Comparison of ENCODE assay signal across 14 cellular contexts in genomic region chr14:28308727-28309126, GRCh38.
DNase-seq lines count a peak whose midpoint lies in the region; ATAC-seq and TF ChIP-seq lines count a peak whose summit lies in the region.
"Had no signal": no experiment of that assay in that cellular context is flagged by ENCODE, and none has a peak within 500 bp of the region (broad histone marks: within the 10 kb centered on the region; RNA-seq: fewer than 3 reads in every experiment).

No MANE protein-coding gene starts in this region.

- H3K27ac ChIP-seq in angular gyrus (ENCODE audit: low read depth, low read length), result peak overlapping the region; percentile 92
- peak overlapping the region; percentile 56 for H3K27ac ChIP-seq in smooth muscle cell (ENCODE audit: low read depth)
- H3K27ac ChIP-seq: thyroid gland had no signal

- WGBS in smooth muscle cell (ENCODE audit: low lambda C conversion rate), result 25% methylated on average over 1 of the region's 1 CpG
- 73 to 74% methylated on average over 1 of the region's 1 CpG for WGBS in lower leg skin, 2 donors

- DNase-seq in HS-5 (ENCODE audit: low read depth) (peak; percentile 80), fibroblast of pulmonary artery (ENCODE audit: low read depth) (peak; percentile 95), smooth muscle cell (lab: John Stamatoyannopoulos, UW; ENCODE audit: unreplicated experiment) (no peak), lower leg skin (ENCODE audit: low spot score in 2 of 2) (no peak)
- no peak for DNase-seq in stimulated activated naive CD8-positive, alpha-beta T cell treated with anti-CD3 and anti-CD28 coated beads, Interleukin-15, amount 100 ng/mL, for 72 hours
- DNase-seq: activated CD4-positive, alpha-beta T cell treated with anti-CD3 and anti-CD28 coated beads for 4 hours; activated T-cell treated with anti-CD3 and anti-CD28 coated beads, Interleukin-2, amount 50 U/mL, for 4 hours; amniotic stem cell; CD8-positive, alpha-beta T cell; Karpas-422; thyroid gland had no signal

- no peak overlapping the region for H3K4me3 Mint-ChIP-seq in stimulated activated naive CD8-positive, alpha-beta T cell treated with anti-CD3 and anti-CD28 coated beads, Interleukin-15, amount 100 ng/mL, for 72 hours
- H3K4me3 Mint-ChIP-seq: activated T-cell treated with anti-CD3 and anti-CD28 coated beads, Interleukin-2, amount 50 U/mL, for 4 hours; CD8-positive, alpha-beta T cell had no signal

- H3K9me3 Mint-ChIP-seq in stimulated activated naive CD8-positive, alpha-beta T cell treated with anti-CD3 and anti-CD28 coated beads, Interleukin-15, amount 100 ng/mL, for 72 hours, result peaks cover 0 to 6% of the 10 kb centered on the region in 2 donors

- ATAC-seq in stimulated activated naive CD8-positive, alpha-beta T cell treated with anti-CD3 and anti-CD28 coated beads, Interleukin-15, amount 100 ng/mL, for 72 hours, result no peak
- no peak for ATAC-seq in GM18868 (IDR thresholded peaks at IDR 0.05; ENCODE audit: unreplicated experiment)
- no peak for ATAC-seq in GM21529 (IDR thresholded peaks at IDR 0.05; ENCODE audit: unreplicated experiment)
- ATAC-seq: activated T-cell treated with anti-CD3 and anti-CD28 coated beads, Interleukin-2, amount 50 U/mL, for 4 hours; CD8-positive, alpha-beta T cell had no signal

- TF ChIP-seq POLR2A in lower leg skin (IDR thresholded peaks at IDR 0.05), result no peak

- H3K4me3 ChIP-seq in fibroblast of pulmonary artery (replicated peaks; ENCODE audit: low read depth, low read length) (no peak overlapping the region), smooth muscle cell (no peak overlapping the region), lower leg skin (ENCODE audit: low read depth, poor library complexity, severe bottlenecking) (no peak overlapping the region)
- H3K4me3 ChIP-seq: thyroid gland had no signal

- TF ChIP-seq CTCF in fibroblast of pulmonary artery (IDR thresholded peaks at IDR 0.05; ENCODE audit: low read length, missing control alignments) (no peak), smooth muscle cell (IDR thresholded peaks at IDR 0.05; ENCODE audit: borderline replicate concordance, insufficient read depth, poor library complexity, severe bottlenecking) (no peak), lower leg skin (IDR thresholded peaks at IDR 0.05) (no peak)

- no peak overlapping the region for H3K9ac ChIP-seq in smooth muscle cell (ENCODE audit: low read depth)

- H3K27me3 Mint-ChIP-seq in stimulated activated naive CD8-positive, alpha-beta T cell treated with anti-CD3 and anti-CD28 coated beads, Interleukin-15, amount 100 ng/mL, for 72 hours, result no peaks in the 10 kb centered on the region

- no peaks in the 10 kb centered on the region for H3K27me3 ChIP-seq in smooth muscle cell (ENCODE audit: low read depth)
- H3K27me3 ChIP-seq: thyroid gland had no signal

- H3F3A ChIP-seq in smooth muscle cell (ENCODE audit: low read depth), result no peaks in the 10 kb centered on the region

- H3K27ac Mint-ChIP-seq in stimulated activated naive CD8-positive, alpha-beta T cell treated with anti-CD3 and anti-CD28 coated beads, Interleukin-15, amount 100 ng/mL, for 72 hours, result no peak overlapping the region
- H3K27ac Mint-ChIP-seq: CD8-positive, alpha-beta T cell had no signal

- intact Hi-C loops in lower leg skin (cut with DNase I; ENCODE audit: low total_unique reads), result no loop called here

- H3K9me3 ChIP-seq in smooth muscle cell (replicated peaks; ENCODE audit: low read depth), result no peaks in the 10 kb centered on the region
- H3K9me3 ChIP-seq: thyroid gland had no signal

- H3K4me1 Mint-ChIP-seq in stimulated activated naive CD8-positive, alpha-beta T cell treated with anti-CD3 and anti-CD28 coated beads, Interleukin-15, amount 100 ng/mL, for 72 hours, result no peaks in the 10 kb centered on the region

- H3K4me1 ChIP-seq in smooth muscle cell (ENCODE audit: low read depth), result peaks cover 11% of the 10 kb centered on the region
- H3K4me1 ChIP-seq: thyroid gland had no signal

- H3K36me3 ChIP-seq in smooth muscle cell (ENCODE audit: low read depth), result no peaks in the 10 kb centered on the region
- H3K36me3 ChIP-seq: thyroid gland had no signal

- H2AFZ ChIP-seq in smooth muscle cell (ENCODE audit: low read depth), result peak overlapping the region; percentile 60

- no peaks in the 10 kb centered on the region for H3K79me2 ChIP-seq in smooth muscle cell (ENCODE audit: low read depth)

- H4K20me1 ChIP-seq in smooth muscle cell (ENCODE audit: low read depth), result no peaks in the 10 kb centered on the region

- H3K4me2 ChIP-seq in smooth muscle cell, result peak overlapping the region; percentile 57

Comparison
In these comparisons a context has a peak if more than half of its experiments do, and no peak if none do; other contexts are left out.
1. DNase-seq: peak in HS-5 (single experiment) and fibroblast of pulmonary artery (single experiment); none in smooth muscle cell (single experiment), stimulated activated naive CD8-positive, alpha-beta T cell treated with anti-CD3 and anti-CD28 coated beads, Interleukin-15, amount 100 ng/mL, for 72 hours (0 of 2) and lower leg skin (0 of 2).